In genomic region chr22:38843201-38843715, GRCh38 we compare ENCODE assay signal across 8 cellular contexts. TPM values are rescaled to one million over a fixed set of nuclear protein-coding genes. Genes with fewer than 3 reads are reported as not detected.
DNase-seq lines count a peak whose midpoint lies in the region; ATAC-seq, FAIRE-seq and TF ChIP-seq lines count a peak whose summit lies in the region.

No MANE protein-coding gene starts in this region.

- no peak for ATAC-seq in GM18868 (IDR thresholded peaks at IDR 0.05; ENCODE audit: unreplicated experiment)

- H3K36me3 ChIP-seq in HUES6 (ENCODE audit: control insufficient read depth, insufficient read depth, low read length) (no peaks in the 10 kb centered on the region), bronchial epithelial cell (ENCODE audit: control insufficient read depth, insufficient read depth, low read length) (no peaks in the 10 kb centered on the region)

- peaks cover 5% of the 10 kb centered on the region for H3K4me1 ChIP-seq in HUES6 (ENCODE audit: control insufficient read depth, insufficient read depth, low read length)

- DNase-seq in COLO668 (lab: John Stamatoyannopoulos, UW; ENCODE audit: unreplicated experiment) (peak; percentile 89), T-helper 9 cell (peak; percentile 32), bronchial epithelial cell (ENCODE audit: low read depth) (peak; percentile 16), iris pigment epithelial cell (ENCODE audit: low read depth) (peak; percentile 69), occipital lobe (lab: John Stamatoyannopoulos, UW) (no peak)
- peak; percentile 75 for DNase-seq in stimulated activated CD4-positive, alpha-beta T cell treated with anti-CD3 and anti-CD28 coated beads, Interleukin-15, amount 100 ng/mL, for 24 hours

- H3K27me3 ChIP-seq in HUES6 (ENCODE audit: control insufficient read depth, insufficient read depth, low read length): peaks cover 58% of the 10 kb centered on the region
- H3K27me3 ChIP-seq in bronchial epithelial cell (ENCODE audit: control insufficient read depth, insufficient read depth, low read length): peaks cover 29% of the 10 kb centered on the region

- H3K9ac ChIP-seq in HUES6 (ENCODE audit: low read length): peak overlapping the region; percentile 57

- no peak overlapping the region for H3K27ac ChIP-seq in HUES6 (ENCODE audit: low read depth, low read length)

- H3K4me3 ChIP-seq in HUES6 (ENCODE audit: low read depth, low read length) (peak overlapping the region; percentile 66), bronchial epithelial cell (ENCODE audit: low read depth, low read length) (peak overlapping the region; percentile 8)

- peak; percentile 29 for TF ChIP-seq CTCF in bronchial epithelial cell (IDR thresholded peaks at IDR 0.05; ENCODE audit: insufficient read depth, low read length, severe bottlenecking)

- FAIRE-seq in bronchial epithelial cell (lab: Jason Lieb, UNC): no peak

- H3K9me3 ChIP-seq in HUES6 (ENCODE audit: control insufficient read depth, insufficient read depth, low read depth, low read length): no peaks in the 10 kb centered on the region

RNA-seq across cellular contexts. Expression of gene NPTXR, which starts 0.6 kb away (rescaled TPM):
- under 0.01 TPM in 2 replicates for total RNA-seq in bronchial epithelial cell
- total RNA-seq in occipital lobe: 11.5 TPM

RNA-seq across cellular contexts. Expression of gene CBX6, which starts 28.8 kb away (rescaled TPM):
- total RNA-seq in bronchial epithelial cell: 6.8 and 8.4 TPM in 2 replicates
- 33.8 TPM for total RNA-seq in occipital lobe

RNA-seq across cellular contexts. Expression of gene DNAL4, which starts 49.3 kb away (rescaled TPM):
- total RNA-seq in bronchial epithelial cell: 32.6 and 44.3 TPM in 2 replicates
- 17.3 TPM for total RNA-seq in occipital lobe

Comparison
In these comparisons a context has a peak if more than half of its experiments do, and no peak if none do; other contexts are left out.
1. RNA of gene NPTXR, which starts 0.6 kb away (total RNA-seq): 11.5 TPM in occipital lobe (single experiment); under 0.01 TPM in bronchial epithelial cell; every median in the first group is over 10 times any median in the second.